Comparison of ENCODE assay signal across 19 cellular contexts in the genomic region with DNA sequence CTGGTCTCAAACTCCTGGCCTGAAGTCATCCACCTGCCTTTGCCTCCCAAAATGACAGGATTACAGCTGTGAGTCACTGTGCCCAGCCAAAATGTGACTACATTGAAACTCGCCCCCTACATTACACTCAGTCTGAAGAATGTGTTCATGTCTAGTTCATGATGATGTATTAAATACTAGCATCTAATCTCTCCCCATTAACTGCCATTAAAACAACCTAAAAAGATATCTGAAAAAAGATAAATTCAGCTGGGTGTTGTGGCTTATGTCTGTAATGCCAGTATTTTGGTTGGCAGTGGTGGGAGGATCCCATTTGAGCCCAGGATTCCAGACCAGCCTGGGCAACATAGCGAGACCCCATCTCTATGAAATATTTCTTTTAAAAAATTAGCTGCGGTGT.
DNase-seq lines count a peak whose midpoint lies in the region; ATAC-seq and TF ChIP-seq lines count a peak whose summit lies in the region.
"Had no signal": no experiment of that assay in that cellular context is flagged by ENCODE, and none has a peak within 500 bp of the region (broad histone marks: within the 10 kb centered on the region; RNA-seq: fewer than 3 reads in every experiment).

No MANE protein-coding gene starts in this region.

- TF ChIP-seq CTCF in SK-N-SH (IDR thresholded peaks at IDR 0.05) (no peak), epithelial cell of esophagus (IDR thresholded peaks at IDR 0.05; ENCODE audit: insufficient read depth, low read depth, low read length, missing control alignments) (no peak)

- TF ChIP-seq RAD21 in SK-N-SH (IDR thresholded peaks at IDR 0.05; ENCODE audit: low read length): no peak

- H4K20me1 ChIP-seq in SK-N-SH (ENCODE audit: insufficient read depth): no peaks in the 10 kb centered on the region
- H4K20me1 ChIP-seq: BLaER1 had no signal

- ATAC-seq in SK-N-SH treated with all-trans-retinoic acid at 6 μM for 48 hours (no peak), GM21381 (IDR thresholded peaks at IDR 0.05; ENCODE audit: unreplicated experiment) (no peak), GM18867 (IDR thresholded peaks at IDR 0.05; ENCODE audit: unreplicated experiment) (no peak)
- ATAC-seq: CD8-positive, alpha-beta T cell; GM12878 had no signal

- TF ChIP-seq EP300 in SK-N-SH (IDR thresholded peaks at IDR 0.05; ENCODE audit: borderline replicate concordance in 1 of 2, low read depth in 1 of 2, low read length in 1 of 2): no peak

- no peaks in the 10 kb centered on the region for H3K9me2 ChIP-seq in SK-N-SH

- peaks cover 0 to 20% of the 10 kb centered on the region in 2 experiments for H3K36me3 ChIP-seq in SK-N-SH (replicated peaks in 1 of 2; ENCODE audit: control insufficient read depth in 1 of 2, insufficient read depth in 2 of 2, low read length in 1 of 2)

- H3K4me3 ChIP-seq in SK-N-SH (ENCODE audit: low read depth in 2 of 2, low read length in 1 of 2): no peak overlapping the region
- H3K4me3 ChIP-seq in epithelial cell of esophagus (ENCODE audit: low read length): no peak overlapping the region
- H3K4me3 ChIP-seq: BLaER1, GM12878 had no signal

- no peak overlapping the region for H3K4me2 ChIP-seq in SK-N-SH
- H3K4me2 ChIP-seq: BLaER1 had no signal

- WGBS in SK-N-SH (ENCODE audit: low lambda C conversion rate): 90% methylated on average over 3 of the region's 3 CpGs

- H2AFZ ChIP-seq in SK-N-SH (ENCODE audit: low read depth): no peak overlapping the region

- no peak overlapping the region for H3K27ac ChIP-seq in SK-N-SH (ENCODE audit: low read depth in 2 of 2, low read length in 1 of 2)
- H3K27ac ChIP-seq: 22Rv1, BLaER1, C4-2B had no signal

- DNase-seq in SK-N-SH (no peak), RKO (ENCODE audit: low spot score) (peak; percentile 26), epithelial cell of esophagus (ENCODE audit: low read depth) (peak; percentile 4), SKM-1 treated with dmso at 0.1 percent for 144 hours (lab: John Stamatoyannopoulos, UW; ENCODE audit: unreplicated experiment) (no peak)
- DNase-seq: Caco-2; CD4-positive, CD25-positive, alpha-beta regulatory T cell; CD8-positive, alpha-beta T cell; DMS153; DND-41; GDM1; H7; HCEC 1CT had no signal

- H3K4me1 ChIP-seq in SK-N-SH (ENCODE audit: control insufficient read depth in 1 of 2, insufficient read depth in 2 of 2, low read depth in 1 of 2, low read length in 1 of 2): no peaks in the 10 kb centered on the region
- H3K4me1 ChIP-seq: BLaER1, Caco-2 had no signal

- H3K79me2 ChIP-seq in SK-N-SH (ENCODE audit: insufficient read depth): no peaks in the 10 kb centered on the region

- CTCF ChIA-PET in SK-N-SH (lab: Yijun Ruan, JAX): interaction anchor here (2.6 kb wide), 1 partner anchor 18 kb away, joined by 12 read pairs; no protein-coding TSS in a partner anchor

- POLR2A ChIA-PET in SK-N-SH (lab: Yijun Ruan, JAX): no interaction called here

- H3F3A ChIP-seq in SK-N-SH (replicated peaks; ENCODE audit: insufficient read depth): no peaks in the 10 kb centered on the region

- no peaks in the 10 kb centered on the region for H3K9me3 ChIP-seq in SK-N-SH
- H3K9me3 ChIP-seq: BLaER1, Caco-2 had no signal

- H3K27me3 ChIP-seq in SK-N-SH (ENCODE audit: insufficient read depth): no peaks in the 10 kb centered on the region
- H3K27me3 ChIP-seq: BLaER1 had no signal

- no peak overlapping the region for H3K9ac ChIP-seq in SK-N-SH
- H3K9ac ChIP-seq: BLaER1 had no signal

TF ChIP-seq in SK-N-SH treated with all-trans-retinoic acid at 6 μM for 48 hours, 23 proteins besides CTCF, POLR2A, EP300 and RAD21 (continues in another document):
- TF ChIP-seq PPARA (CRISPR knock-in tag; IDR thresholded peaks at IDR 0.05; ENCODE audit: borderline replicate concordance) (no peak), ESRRG (CRISPR knock-in tag; IDR thresholded peaks at IDR 0.05) (no peak), ARNTL (CRISPR knock-in tag; IDR thresholded peaks at IDR 0.05; ENCODE audit: borderline replicate concordance, low read depth) (no peak), ZFP3 (CRISPR knock-in tag; IDR thresholded peaks at IDR 0.05) (no peak), ZFP30 (CRISPR knock-in tag; IDR thresholded peaks at IDR 0.05) (no peak), ZNF8 (CRISPR knock-in tag; IDR thresholded peaks at IDR 0.05) (no peak), CSDC2 (CRISPR knock-in tag; IDR thresholded peaks at IDR 0.05) (no peak)
- TF ChIP-seq, protein P1, sequence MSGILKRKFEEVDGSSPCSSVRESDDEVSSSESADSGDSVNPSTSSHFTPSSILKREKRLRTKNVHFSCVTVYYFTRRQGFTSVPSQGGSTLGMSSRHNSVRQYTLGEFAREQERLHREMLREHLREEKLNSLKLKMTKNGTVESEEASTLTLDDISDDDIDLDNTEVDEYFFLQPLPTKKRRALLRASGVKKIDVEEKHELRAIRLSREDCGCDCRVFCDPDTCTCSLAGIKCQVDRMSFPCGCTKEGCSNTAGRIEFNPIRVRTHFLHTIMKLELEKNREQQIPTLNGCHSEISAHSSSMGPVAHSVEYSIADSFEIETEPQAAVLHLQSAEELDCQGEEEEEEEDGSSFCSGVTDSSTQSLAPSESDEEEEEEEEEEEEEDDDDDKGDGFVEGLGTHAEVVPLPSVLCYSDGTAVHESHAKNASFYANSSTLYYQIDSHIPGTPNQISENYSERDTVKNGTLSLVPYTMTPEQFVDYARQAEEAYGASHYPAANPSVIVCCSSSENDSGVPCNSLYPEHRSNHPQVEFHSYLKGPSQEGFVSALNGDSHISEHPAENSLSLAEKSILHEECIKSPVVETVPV (CRISPR knock-in tag; IDR thresholded peaks at IDR 0.05): no peak
- TF ChIP-seq, protein P2, sequence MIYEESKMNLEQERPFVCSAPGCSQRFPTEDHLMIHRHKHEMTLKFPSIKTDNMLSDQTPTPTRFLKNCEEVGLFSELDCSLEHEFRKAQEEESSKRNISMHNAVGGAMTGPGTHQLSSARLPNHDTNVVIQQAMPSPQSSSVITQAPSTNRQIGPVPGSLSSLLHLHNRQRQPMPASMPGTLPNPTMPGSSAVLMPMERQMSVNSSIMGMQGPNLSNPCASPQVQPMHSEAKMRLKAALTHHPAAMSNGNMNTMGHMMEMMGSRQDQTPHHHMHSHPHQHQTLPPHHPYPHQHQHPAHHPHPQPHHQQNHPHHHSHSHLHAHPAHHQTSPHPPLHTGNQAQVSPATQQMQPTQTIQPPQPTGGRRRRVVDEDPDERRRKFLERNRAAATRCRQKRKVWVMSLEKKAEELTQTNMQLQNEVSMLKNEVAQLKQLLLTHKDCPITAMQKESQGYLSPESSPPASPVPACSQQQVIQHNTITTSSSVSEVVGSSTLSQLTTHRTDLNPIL (CRISPR knock-in tag; IDR thresholded peaks at IDR 0.05; ENCODE audit: low read depth): peak; percentile 66; the same call in 1 of the 2 replicates

TF ChIP-seq in SK-N-SH, 30 proteins besides CTCF, POLR2A, EP300 and RAD21:
- TF ChIP-seq MEF2A (IDR thresholded peaks at IDR 0.05; ENCODE audit: borderline replicate concordance, low read depth): no peak
- TF ChIP-seq JUND (IDR thresholded peaks at IDR 0.05): no peak
- no peak for TF ChIP-seq NFIC (IDR thresholded peaks at IDR 0.05; ENCODE audit: borderline replicate concordance)
- no peak for TF ChIP-seq TEAD4 (IDR thresholded peaks at IDR 0.05; ENCODE audit: borderline replicate concordance, insufficient read depth)
- no peak for TF ChIP-seq MXI1 (IDR thresholded peaks at IDR 0.05; ENCODE audit: low read depth, low read length)
- no peak for TF ChIP-seq POLR2AphosphoS5 (IDR thresholded peaks at IDR 0.05; ENCODE audit: low read depth, low read length)
- no peak for TF ChIP-seq FOXJ3 (CRISPR knock-in tag; IDR thresholded peaks at IDR 0.05)
- TF ChIP-seq, protein P3, sequence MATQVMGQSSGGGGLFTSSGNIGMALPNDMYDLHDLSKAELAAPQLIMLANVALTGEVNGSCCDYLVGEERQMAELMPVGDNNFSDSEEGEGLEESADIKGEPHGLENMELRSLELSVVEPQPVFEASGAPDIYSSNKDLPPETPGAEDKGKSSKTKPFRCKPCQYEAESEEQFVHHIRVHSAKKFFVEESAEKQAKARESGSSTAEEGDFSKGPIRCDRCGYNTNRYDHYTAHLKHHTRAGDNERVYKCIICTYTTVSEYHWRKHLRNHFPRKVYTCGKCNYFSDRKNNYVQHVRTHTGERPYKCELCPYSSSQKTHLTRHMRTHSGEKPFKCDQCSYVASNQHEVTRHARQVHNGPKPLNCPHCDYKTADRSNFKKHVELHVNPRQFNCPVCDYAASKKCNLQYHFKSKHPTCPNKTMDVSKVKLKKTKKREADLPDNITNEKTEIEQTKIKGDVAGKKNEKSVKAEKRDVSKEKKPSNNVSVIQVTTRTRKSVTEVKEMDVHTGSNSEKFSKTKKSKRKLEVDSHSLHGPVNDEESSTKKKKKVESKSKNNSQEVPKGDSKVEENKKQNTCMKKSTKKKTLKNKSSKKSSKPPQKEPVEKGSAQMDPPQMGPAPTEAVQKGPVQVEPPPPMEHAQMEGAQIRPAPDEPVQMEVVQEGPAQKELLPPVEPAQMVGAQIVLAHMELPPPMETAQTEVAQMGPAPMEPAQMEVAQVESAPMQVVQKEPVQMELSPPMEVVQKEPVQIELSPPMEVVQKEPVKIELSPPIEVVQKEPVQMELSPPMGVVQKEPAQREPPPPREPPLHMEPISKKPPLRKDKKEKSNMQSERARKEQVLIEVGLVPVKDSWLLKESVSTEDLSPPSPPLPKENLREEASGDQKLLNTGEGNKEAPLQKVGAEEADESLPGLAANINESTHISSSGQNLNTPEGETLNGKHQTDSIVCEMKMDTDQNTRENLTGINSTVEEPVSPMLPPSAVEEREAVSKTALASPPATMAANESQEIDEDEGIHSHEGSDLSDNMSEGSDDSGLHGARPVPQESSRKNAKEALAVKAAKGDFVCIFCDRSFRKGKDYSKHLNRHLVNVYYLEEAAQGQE (IDR thresholded peaks at IDR 0.05; ENCODE audit: low read depth, low read length): no peak
- TF ChIP-seq, protein P4, sequence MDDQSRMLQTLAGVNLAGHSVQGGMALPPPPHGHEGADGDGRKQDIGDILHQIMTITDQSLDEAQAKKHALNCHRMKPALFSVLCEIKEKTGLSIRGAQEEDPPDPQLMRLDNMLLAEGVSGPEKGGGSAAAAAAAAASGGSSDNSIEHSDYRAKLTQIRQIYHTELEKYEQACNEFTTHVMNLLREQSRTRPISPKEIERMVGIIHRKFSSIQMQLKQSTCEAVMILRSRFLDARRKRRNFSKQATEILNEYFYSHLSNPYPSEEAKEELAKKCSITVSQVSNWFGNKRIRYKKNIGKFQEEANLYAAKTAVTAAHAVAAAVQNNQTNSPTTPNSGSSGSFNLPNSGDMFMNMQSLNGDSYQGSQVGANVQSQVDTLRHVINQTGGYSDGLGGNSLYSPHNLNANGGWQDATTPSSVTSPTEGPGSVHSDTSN (IDR thresholded peaks at IDR 0.05): no peak
TF ChIP-seq in SK-N-SH: peak in this region for 0.

Comparison
In these comparisons a context has a peak if more than half of its experiments do, and no peak if none do; other contexts are left out.
1. DNase-seq: peak in RKO (single experiment) and epithelial cell of esophagus (single experiment); none in SK-N-SH (single experiment) and SKM-1 treated with dmso at 0.1 percent for 144 hours (single experiment).